In the genomic region with DNA sequence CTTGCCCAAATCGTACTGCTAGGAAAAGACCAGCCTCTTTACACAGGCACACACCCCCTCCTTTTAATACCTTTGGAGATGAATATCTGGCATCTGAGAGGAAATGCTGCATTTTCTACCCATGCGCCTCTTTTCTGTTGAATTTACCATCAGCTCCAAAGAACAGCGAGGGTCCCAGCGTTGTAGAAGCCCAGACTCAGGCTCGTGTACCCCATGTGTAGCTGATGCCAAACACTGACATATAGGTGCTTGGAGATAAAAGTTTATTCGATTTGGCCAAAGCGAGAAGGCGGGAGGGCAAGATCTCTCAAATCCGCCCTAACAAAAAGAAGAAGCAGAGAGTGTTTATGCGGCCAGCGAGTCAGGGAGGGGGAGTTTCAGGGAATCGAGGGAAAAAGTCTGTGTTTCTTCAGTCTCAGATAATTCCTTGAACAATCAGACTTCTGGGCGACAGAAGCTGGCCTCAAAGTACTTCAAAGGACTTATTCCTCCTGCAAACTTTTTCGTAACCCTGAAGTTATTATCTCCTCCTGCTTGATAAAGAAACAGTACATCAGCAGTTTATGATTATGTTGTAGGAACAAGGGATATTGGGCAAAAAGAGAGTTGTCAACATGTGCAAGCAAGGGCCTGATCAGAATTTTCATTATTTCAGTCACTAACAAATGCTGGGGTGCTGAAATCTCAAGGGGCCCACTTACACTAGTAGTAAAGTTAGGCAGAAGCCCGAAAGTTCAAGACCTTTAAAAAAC, we compare ENCODE assay signal across 8 cellular contexts. TPM values are rescaled to one million over a fixed set of nuclear protein-coding genes. Genes with fewer than 3 reads are reported as not detected.
DNase-seq lines count a peak whose midpoint lies in the region; ATAC-seq and TF ChIP-seq lines count a peak whose summit lies in the region.

No MANE protein-coding gene starts in this region.

- no peak for TF ChIP-seq CTCF in WTC11 (IDR thresholded peaks at IDR 0.05)

- POLR2A ChIA-PET in WTC11 (lab: Charles Lee) = interaction anchor here (0.6 to 1.8 kb wide), 8 partner anchors 10 to 678 kb away, joined by 3 to 15 read pairs (median 4); a partner anchor contains a TSS

- no peaks in the 10 kb centered on the region for H3K9me3 ChIP-seq in iPS DF 6.9 (ENCODE audit: control insufficient read depth, insufficient read depth, low read length)

- ATAC-seq in HG03064 (IDR thresholded peaks at IDR 0.05; ENCODE audit: low read depth, unreplicated experiment) (peak; percentile 11), WTC11 (no peak)

- no peaks in the 10 kb centered on the region for H3K9me3 Mint-ChIP-seq in activated naive CD4-positive, alpha-beta T cell treated with anti-CD3 and anti-CD28 coated beads, Interleukin-2, amount 10 ng/mL, durations not matched to agents 7 days and 5 days
- H3K9me3 Mint-ChIP-seq in WTC11 = no peaks in the 10 kb centered on the region
- H3K9me3 Mint-ChIP-seq in stimulated activated naive CD8-positive, alpha-beta T cell treated with anti-CD3 and anti-CD28 coated beads, Interleukin-15, Interleukin-2, amounts not matched to agents 100 ng/mL and 50 ng/mL, for 24 hours = no peaks in the 10 kb centered on the region

- peaks cover 26% of the 10 kb centered on the region for H3K4me1 Mint-ChIP-seq in activated naive CD4-positive, alpha-beta T cell treated with anti-CD3 and anti-CD28 coated beads, Interleukin-2, amount 10 ng/mL, durations not matched to agents 7 days and 5 days
- H3K4me1 Mint-ChIP-seq in WTC11 = peaks cover 21% of the 10 kb centered on the region; the same call in 1 of the 2 replicates
- peaks cover 36% of the 10 kb centered on the region for H3K4me1 Mint-ChIP-seq in stimulated activated naive CD8-positive, alpha-beta T cell treated with anti-CD3 and anti-CD28 coated beads, Interleukin-15, Interleukin-2, amounts not matched to agents 100 ng/mL and 50 ng/mL, for 24 hours (ENCODE audit: low read depth)

- CTCF ChIA-PET in activated naive CD4-positive, alpha-beta T cell treated with anti-CD3 and anti-CD28 coated beads, Interleukin-2, amount 10 ng/mL, durations not matched to agents 7 days and 5 days (lab: Charles Lee) = interaction anchor here (0.8 to 4.9 kb wide), 12 partner anchors 10 to 496 kb away, joined by 3 to 33 read pairs (median 6); no protein-coding TSS in a partner anchor
- CTCF ChIA-PET in WTC11 (lab: Charles Lee) = interaction anchor here (0.6 to 6.2 kb wide), 16 partner anchors 10 to 487 kb away, joined by 3 to 73 read pairs (median 4); no protein-coding TSS in a partner anchor

- no peaks in the 10 kb centered on the region for H3K27me3 ChIP-seq in iPS DF 6.9 (ENCODE audit: control insufficient read depth, insufficient read depth, low read length)

- DNase-seq in activated naive CD4-positive, alpha-beta T cell treated with anti-CD3 and anti-CD28 coated beads, Interleukin-2, amount 10 ng/mL, durations not matched to agents 7 days and 5 days = peak; percentile 25
- no peak for DNase-seq in activated naive CD4-positive, alpha-beta T cell treated with anti-CD3 and anti-CD28 coated beads, Interleukin-2, amount 50 U/mL, for 16 hours
- DNase-seq in WTC11 (ENCODE audit: low spot score) (no peak), iPS DF 6.9 (ENCODE audit: low read depth, low spot score) (no peak), NCI-H2029 (lab: John Stamatoyannopoulos, UW) (no peak), DMS153 (lab: John Stamatoyannopoulos, UW) (no peak)

- H3K36me3 ChIP-seq in iPS DF 6.9 (ENCODE audit: control insufficient read depth, insufficient read depth, low read length) = no peaks in the 10 kb centered on the region

- H3K27ac ChIP-seq in iPS DF 6.9 (ENCODE audit: low read length) = no peak overlapping the region

- peak overlapping the region; percentile 49; the same call in 1 of the 2 replicates for H3K4me3 ChIP-seq in iPS DF 6.9 (ENCODE audit: low read length)

- H3K27me3 Mint-ChIP-seq in activated naive CD4-positive, alpha-beta T cell treated with anti-CD3 and anti-CD28 coated beads, Interleukin-2, amount 10 ng/mL, durations not matched to agents 7 days and 5 days = peaks cover 14% of the 10 kb centered on the region
- H3K27me3 Mint-ChIP-seq in WTC11 (ENCODE audit: low read depth) = peaks cover 10% of the 10 kb centered on the region
- H3K27me3 Mint-ChIP-seq in stimulated activated naive CD8-positive, alpha-beta T cell treated with anti-CD3 and anti-CD28 coated beads, Interleukin-15, Interleukin-2, amounts not matched to agents 100 ng/mL and 50 ng/mL, for 24 hours = no peaks in the 10 kb centered on the region

- no peaks in the 10 kb centered on the region; the same call in 1 of the 2 replicates for H3K4me1 ChIP-seq in iPS DF 6.9 (ENCODE audit: control insufficient read depth, insufficient read depth, low read length)

- H3K36me3 Mint-ChIP-seq in activated naive CD4-positive, alpha-beta T cell treated with anti-CD3 and anti-CD28 coated beads, Interleukin-2, amount 10 ng/mL, durations not matched to agents 7 days and 5 days = no peaks in the 10 kb centered on the region
- no peaks in the 10 kb centered on the region for H3K36me3 Mint-ChIP-seq in WTC11
- no peaks in the 10 kb centered on the region for H3K36me3 Mint-ChIP-seq in stimulated activated naive CD8-positive, alpha-beta T cell treated with anti-CD3 and anti-CD28 coated beads, Interleukin-15, Interleukin-2, amounts not matched to agents 100 ng/mL and 50 ng/mL, for 24 hours (ENCODE audit: low read depth)

- peak overlapping the region; percentile 83 for H3K27ac Mint-ChIP-seq in activated naive CD4-positive, alpha-beta T cell treated with anti-CD3 and anti-CD28 coated beads, Interleukin-2, amount 10 ng/mL, durations not matched to agents 7 days and 5 days
- H3K27ac Mint-ChIP-seq in WTC11 = no peak overlapping the region; the same call in 1 of the 2 replicates
- no peak overlapping the region for H3K27ac Mint-ChIP-seq in stimulated activated naive CD8-positive, alpha-beta T cell treated with anti-CD3 and anti-CD28 coated beads, Interleukin-15, Interleukin-2, amounts not matched to agents 100 ng/mL and 50 ng/mL, for 24 hours

- no CpG with 5 or more reads among the region's 15 CpGs for WGBS in iPS DF 6.9 (ENCODE audit: insufficient coverage, insufficient read length)

- H3K4me3 Mint-ChIP-seq in activated naive CD4-positive, alpha-beta T cell treated with anti-CD3 and anti-CD28 coated beads, Interleukin-2, amount 10 ng/mL, durations not matched to agents 7 days and 5 days = peak overlapping the region; percentile 84
- peak overlapping the region; percentile 87 for H3K4me3 Mint-ChIP-seq in WTC11
- H3K4me3 Mint-ChIP-seq in stimulated activated naive CD8-positive, alpha-beta T cell treated with anti-CD3 and anti-CD28 coated beads, Interleukin-15, Interleukin-2, amounts not matched to agents 100 ng/mL and 50 ng/mL, for 24 hours = peak overlapping the region; percentile 86

TF ChIP-seq in WTC11, 78 proteins besides CTCF, POLR2A, EP300 and RAD21 (continues in another document):
- TF ChIP-seq CREM (CRISPR knock-in tag; IDR thresholded peaks at IDR 0.05) (no peak), CBFB (CRISPR knock-in tag; IDR thresholded peaks at IDR 0.05; ENCODE audit: low read depth) (no peak), FOXP1 (CRISPR knock-in tag; IDR thresholded peaks at IDR 0.05; ENCODE audit: borderline replicate concordance) (no peak), NFYB (CRISPR knock-in tag; conservative IDR thresholded peaks at IDR 0.05; ENCODE audit: low read depth) (no peak), ZNF263 (CRISPR knock-in tag; IDR thresholded peaks at IDR 0.05; ENCODE audit: low read depth) (no peak), NFE2L1 (CRISPR knock-in tag; IDR thresholded peaks at IDR 0.05) (no peak), MXD4 (CRISPR knock-in tag; IDR thresholded peaks at IDR 0.05; ENCODE audit: borderline replicate concordance) (no peak)
- TF ChIP-seq, protein P1, sequence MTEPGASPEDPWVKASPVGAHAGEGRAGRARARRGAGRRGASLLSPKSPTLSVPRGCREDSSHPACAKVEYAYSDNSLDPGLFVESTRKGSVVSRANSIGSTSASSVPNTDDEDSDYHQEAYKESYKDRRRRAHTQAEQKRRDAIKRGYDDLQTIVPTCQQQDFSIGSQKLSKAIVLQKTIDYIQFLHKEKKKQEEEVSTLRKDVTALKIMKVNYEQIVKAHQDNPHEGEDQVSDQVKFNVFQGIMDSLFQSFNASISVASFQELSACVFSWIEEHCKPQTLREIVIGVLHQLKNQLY (CRISPR knock-in tag; IDR thresholded peaks at IDR 0.05) = no peak
- TF ChIP-seq, protein P2, sequence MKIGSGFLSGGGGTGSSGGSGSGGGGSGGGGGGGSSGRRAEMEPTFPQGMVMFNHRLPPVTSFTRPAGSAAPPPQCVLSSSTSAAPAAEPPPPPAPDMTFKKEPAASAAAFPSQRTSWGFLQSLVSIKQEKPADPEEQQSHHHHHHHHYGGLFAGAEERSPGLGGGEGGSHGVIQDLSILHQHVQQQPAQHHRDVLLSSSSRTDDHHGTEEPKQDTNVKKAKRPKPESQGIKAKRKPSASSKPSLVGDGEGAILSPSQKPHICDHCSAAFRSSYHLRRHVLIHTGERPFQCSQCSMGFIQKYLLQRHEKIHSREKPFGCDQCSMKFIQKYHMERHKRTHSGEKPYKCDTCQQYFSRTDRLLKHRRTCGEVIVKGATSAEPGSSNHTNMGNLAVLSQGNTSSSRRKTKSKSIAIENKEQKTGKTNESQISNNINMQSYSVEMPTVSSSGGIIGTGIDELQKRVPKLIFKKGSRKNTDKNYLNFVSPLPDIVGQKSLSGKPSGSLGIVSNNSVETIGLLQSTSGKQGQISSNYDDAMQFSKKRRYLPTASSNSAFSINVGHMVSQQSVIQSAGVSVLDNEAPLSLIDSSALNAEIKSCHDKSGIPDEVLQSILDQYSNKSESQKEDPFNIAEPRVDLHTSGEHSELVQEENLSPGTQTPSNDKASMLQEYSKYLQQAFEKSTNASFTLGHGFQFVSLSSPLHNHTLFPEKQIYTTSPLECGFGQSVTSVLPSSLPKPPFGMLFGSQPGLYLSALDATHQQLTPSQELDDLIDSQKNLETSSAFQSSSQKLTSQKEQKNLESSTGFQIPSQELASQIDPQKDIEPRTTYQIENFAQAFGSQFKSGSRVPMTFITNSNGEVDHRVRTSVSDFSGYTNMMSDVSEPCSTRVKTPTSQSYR (CRISPR knock-in tag; IDR thresholded peaks at IDR 0.05) = no peak
- TF ChIP-seq, protein P3, sequence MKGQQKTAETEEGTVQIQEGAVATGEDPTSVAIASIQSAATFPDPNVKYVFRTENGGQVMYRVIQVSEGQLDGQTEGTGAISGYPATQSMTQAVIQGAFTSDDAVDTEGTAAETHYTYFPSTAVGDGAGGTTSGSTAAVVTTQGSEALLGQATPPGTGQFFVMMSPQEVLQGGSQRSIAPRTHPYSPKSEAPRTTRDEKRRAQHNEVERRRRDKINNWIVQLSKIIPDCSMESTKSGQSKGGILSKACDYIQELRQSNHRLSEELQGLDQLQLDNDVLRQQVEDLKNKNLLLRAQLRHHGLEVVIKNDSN (CRISPR knock-in tag; IDR thresholded peaks at IDR 0.05) = no peak

RNA-seq across cellular contexts. Expression of a gene that starts 0.6 kb away (rescaled TPM):
- 21.0 to 24.7 TPM (median 21.7 TPM) in 3 replicates for total RNA-seq in WTC11 (2021)

RNA-seq across cellular contexts. Expression of a gene that starts 35.9 kb away (rescaled TPM):
- total RNA-seq in WTC11 (2021) = 1.0 to 1.8 TPM (median 1.8 TPM) in 3 replicates
